ENCODE assay signal across 11 cellular contexts in the genomic region with DNA sequence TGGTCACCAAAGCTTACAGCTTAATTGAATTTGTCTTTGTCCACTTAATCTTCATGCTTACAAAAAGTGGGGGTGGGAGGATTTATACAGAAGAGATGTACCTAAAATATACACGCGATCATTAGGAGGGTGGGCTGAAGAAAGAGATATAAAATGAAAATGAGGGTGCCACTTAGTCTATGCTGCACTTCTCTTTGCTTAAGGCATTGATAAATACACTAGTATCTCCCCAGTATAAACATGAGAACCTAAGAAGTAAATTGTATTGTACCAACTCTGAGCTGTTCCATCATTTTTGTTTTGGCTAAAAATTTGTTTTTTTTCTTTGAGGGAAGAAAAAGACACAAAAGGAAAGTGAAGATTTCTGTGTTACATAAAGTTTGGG.
DNase-seq lines count a peak whose midpoint lies in the region; ATAC-seq and TF ChIP-seq lines count a peak whose summit lies in the region.
"Had no signal": no experiment of that assay in that cellular context is flagged by ENCODE, and none has a peak within 500 bp of the region (broad histone marks: within the 10 kb centered on the region; RNA-seq: fewer than 3 reads in every experiment).

No MANE protein-coding gene starts in this region.

- peak overlapping the region; percentile 74 for H2AFZ ChIP-seq in PC-3 (ENCODE audit: low read length)

- no peaks in the 10 kb centered on the region for H3K9me3 ChIP-seq in AG04450 (ENCODE audit: control insufficient read depth, insufficient read depth, low read length)
- no peaks in the 10 kb centered on the region for H3K9me3 ChIP-seq in PC-3 (ENCODE audit: low read length)
- H3K9me3 ChIP-seq in endodermal cell (ENCODE audit: control insufficient read depth, low read length) = no peaks in the 10 kb centered on the region
- H3K9me3 ChIP-seq in CD4-positive, alpha-beta memory T cell (ENCODE audit: control insufficient read depth in 1 of 2, low read length in 2 of 2) = no peaks in the 10 kb centered on the region

- POLR2A ChIA-PET in AG04450 (lab: Yijun Ruan, JAX) = interaction anchor here (0.7 to 1.0 kb wide), 3 partner anchors 26 to 155 kb away, joined by 3 to 6 read pairs (median 4); no protein-coding TSS in a partner anchor
- POLR2A ChIA-PET in PC-3 (lab: Charles Lee; ENCODE audit: unreplicated experiment) = interaction anchor here (0.5 to 0.6 kb wide), 2 partner anchors 102 to 168 kb away, joined by 4 read pairs; no protein-coding TSS in a partner anchor
- POLR2A ChIA-PET in CD4-positive, alpha-beta memory T cell (lab: Charles Lee; ENCODE audit: partially characterized antibody) = interaction anchor here (0.6 to 1.1 kb wide), 2 partner anchors 8 to 13 kb away, joined by 3 to 4 read pairs; no protein-coding TSS in a partner anchor

- H3K4me3 Mint-ChIP-seq in endodermal cell (no peak overlapping the region), neural crest cell (peak overlapping the region; percentile 73)
- no peak overlapping the region for H3K4me3 Mint-ChIP-seq in CD4-positive, alpha-beta memory T cell
- H3K4me3 Mint-ChIP-seq: natural killer cell had no signal

- intact Hi-C loops in PC-3 (cut with micrococcal nuclease) = no loop called here
- intact Hi-C loops in CD4-positive, alpha-beta memory T cell (cut with micrococcal nuclease) = no loop called here

- H3K27ac Mint-ChIP-seq in endodermal cell = peak overlapping the region; percentile 84
- peak overlapping the region; percentile 97 for H3K27ac Mint-ChIP-seq in neural crest cell (ENCODE audit: unreplicated experiment)
- H3K27ac Mint-ChIP-seq in CD4-positive, alpha-beta memory T cell = peak overlapping the region in 1 of 7 donors; percentile 23
- H3K27ac Mint-ChIP-seq: natural killer cell had no signal

- DNase-seq in AG04450 (ENCODE audit: low read depth, low spot score) = no peak
- no peak for DNase-seq in PC-3
- DNase-seq in endodermal cell = no peak
- no peak for DNase-seq in neural crest cell (ENCODE audit: low read depth, low spot score)
- DNase-seq in CD4-positive, alpha-beta memory T cell = no peak
- DNase-seq in amniotic stem cell (lab: John Stamatoyannopoulos, UW) = no peak
- DNase-seq in HUDEP-2 (lab: John Stamatoyannopoulos, UW; ENCODE audit: unreplicated experiment in 76 of 76) = no peak
- DNase-seq: DND-41, natural killer cell, NCI-H2081 treated with DMSO at 0.1 percent for 48 hours had no signal

- H3K9ac ChIP-seq in PC-3 (ENCODE audit: low read length) (peak overlapping the region; percentile 7; the same call in 1 of the 2 replicates), endodermal cell (ENCODE audit: extremely low read depth, low read length, poor library complexity, severe bottlenecking) (no peak overlapping the region)

- peaks cover 22% of the 10 kb centered on the region for H3K4me1 ChIP-seq in PC-3 (ENCODE audit: insufficient read depth, low read length)
- H3K4me1 ChIP-seq in endodermal cell (ENCODE audit: control insufficient read depth, insufficient read depth, low read length) = peaks cover 18% of the 10 kb centered on the region
- H3K4me1 ChIP-seq in CD4-positive, alpha-beta memory T cell (ENCODE audit: insufficient read depth, low read length) = no peaks in the 10 kb centered on the region

- 71% methylated on average over 2 of the region's 2 CpGs; no CpG with 5 or more reads in 1 of the 2 experiments for WGBS in endodermal cell (ENCODE audit: insufficient coverage in 1 of 2, insufficient read length in 1 of 2), 2 experiments

- H3K36me3 ChIP-seq in PC-3 (ENCODE audit: low read depth, low read length) (no peaks in the 10 kb centered on the region), endodermal cell (ENCODE audit: control insufficient read depth, insufficient read depth, low read length) (no peaks in the 10 kb centered on the region)
- no peaks in the 10 kb centered on the region for H3K36me3 ChIP-seq in CD4-positive, alpha-beta memory T cell (ENCODE audit: insufficient read depth, low read length)

- CTCF ChIA-PET in AG04450 (lab: Charles Lee) (interaction anchor here (0.5 to 2.1 kb wide), 8 partner anchors 13 to 435 kb away, joined by 3 to 17 read pairs (median 4); no protein-coding TSS in a partner anchor), PC-3 (lab: Charles Lee) (interaction anchor here (0.6 kb wide), 1 partner anchor 152 kb away, joined by 3 read pairs; no protein-coding TSS in a partner anchor)
- CTCF ChIA-PET in CD4-positive, alpha-beta memory T cell (lab: Charles Lee; ENCODE audit: partially characterized antibody) = interaction anchor here (0.7 kb wide), 1 partner anchor 74 kb away, joined by 3 read pairs; no protein-coding TSS in a partner anchor

- no peaks in the 10 kb centered on the region for H4K20me1 ChIP-seq in PC-3 (ENCODE audit: low read length)

- H3K27me3 ChIP-seq in AG04450 (ENCODE audit: control insufficient read depth, insufficient read depth, low read length) (no peaks in the 10 kb centered on the region), PC-3 (ENCODE audit: low read length) (no peaks in the 10 kb centered on the region), endodermal cell (ENCODE audit: control insufficient read depth, insufficient read depth, low read length, poor library complexity, severe bottlenecking) (no peaks in the 10 kb centered on the region)
- no peaks in the 10 kb centered on the region for H3K27me3 ChIP-seq in CD4-positive, alpha-beta memory T cell (ENCODE audit: insufficient read depth, low read length)

- H3K4me1 Mint-ChIP-seq in endodermal cell (peaks cover 34% of the 10 kb centered on the region), neural crest cell (peaks cover 33% of the 10 kb centered on the region)
- H3K4me1 Mint-ChIP-seq in CD4-positive, alpha-beta memory T cell = peaks cover 0 to 9% (median 3%) of the 10 kb centered on the region in 4 donors

- peak overlapping the region; percentile 77 for H3K27ac ChIP-seq in AG04450 (ENCODE audit: low read depth, low read length)
- peak overlapping the region; percentile 15 for H3K27ac ChIP-seq in PC-3 (ENCODE audit: low read length)
- peak overlapping the region; percentile 89 for H3K27ac ChIP-seq in endodermal cell (ENCODE audit: low read depth, low read length)
- no peak overlapping the region for H3K27ac ChIP-seq in CD4-positive, alpha-beta memory T cell (ENCODE audit: low read depth, low read length)

- no peaks in the 10 kb centered on the region for H3K36me3 Mint-ChIP-seq in endodermal cell (ENCODE audit: low read depth)
- H3K36me3 Mint-ChIP-seq in neural crest cell (ENCODE audit: low read depth) = no peaks in the 10 kb centered on the region
- H3K36me3 Mint-ChIP-seq in CD4-positive, alpha-beta memory T cell = no peaks in the 10 kb centered on the region
- H3K36me3 Mint-ChIP-seq: natural killer cell had no signal

- BruUV-seq in PC-3 (replicated peaks; lab: Mats Ljungman, UMichigan) = no TSS peak

- TF ChIP-seq CTCF in AG04450 (IDR thresholded peaks at IDR 0.05; ENCODE audit: low read depth, low read length) (no peak), PC-3 (conservative IDR thresholded peaks at IDR 0.05; ENCODE audit: low read depth, low read length) (no peak), endodermal cell (conservative IDR thresholded peaks at IDR 0.05) (no peak), neural crest cell (conservative IDR thresholded peaks at IDR 0.05) (no peak)

- H3K9me3 Mint-ChIP-seq in endodermal cell = no peaks in the 10 kb centered on the region
- no peaks in the 10 kb centered on the region for H3K9me3 Mint-ChIP-seq in neural crest cell
- H3K9me3 Mint-ChIP-seq in CD4-positive, alpha-beta memory T cell = peaks cover 0 to 1% (median 0%) of the 10 kb centered on the region in 8 donors
- H3K9me3 Mint-ChIP-seq: natural killer cell had no signal

- peak overlapping the region; percentile 4; the same call in 1 of the 2 replicates for H3K4me2 ChIP-seq in PC-3 (ENCODE audit: low read length)

- ATAC-seq in PC-3 (no peak), GM21381 (IDR thresholded peaks at IDR 0.05; ENCODE audit: unreplicated experiment) (no peak)
- ATAC-seq: natural killer cell had no signal

- no peaks in the 10 kb centered on the region for H3K79me2 ChIP-seq in PC-3 (ENCODE audit: low read length)

- peaks cover 3% of the 10 kb centered on the region for H3K27me3 Mint-ChIP-seq in endodermal cell (ENCODE audit: insufficient read depth)
- no peaks in the 10 kb centered on the region for H3K27me3 Mint-ChIP-seq in neural crest cell (ENCODE audit: low read depth)
- H3K27me3 Mint-ChIP-seq in CD4-positive, alpha-beta memory T cell = no peaks in the 10 kb centered on the region

- H3F3A ChIP-seq in PC-3 (ENCODE audit: low read length, unreplicated experiment) = no peaks in the 10 kb centered on the region

- H3K4me3 ChIP-seq in AG04450 (ENCODE audit: low read depth, low read length) (no peak overlapping the region), PC-3 (ENCODE audit: low read length) (no peak overlapping the region), endodermal cell (ENCODE audit: low read length) (no peak overlapping the region)
- H3K4me3 ChIP-seq in CD4-positive, alpha-beta memory T cell (ENCODE audit: low read length in 2 of 2) = no peak overlapping the region

- no peaks in the 10 kb centered on the region for H3K9me2 ChIP-seq in PC-3 (replicated peaks; ENCODE audit: low read length)
